1 cellular context compared by ENCODE assay signal in genomic region chr9:137294684-137295312, GRCh38.
TF ChIP-seq lines count a peak whose summit lies in the region.

No MANE protein-coding gene starts in this region.

TF ChIP-seq in GM23338, 12 proteins besides CTCF, POLR2A, EP300 and RAD21 (continued from another document):
- TF ChIP-seq REST (IDR thresholded peaks at IDR 0.05; ENCODE audit: unreplicated experiment) = no peak
- no peak for TF ChIP-seq JUNB (IDR thresholded peaks at IDR 0.05; ENCODE audit: unreplicated experiment)
- no peak for TF ChIP-seq EZH2phosphoT487 (IDR thresholded peaks at IDR 0.05; ENCODE audit: unreplicated experiment)
- TF ChIP-seq ETS1 (IDR thresholded peaks at IDR 0.05) = no peak
- no peak for TF ChIP-seq EZH2 (IDR thresholded peaks at IDR 0.05; ENCODE audit: low read depth, unreplicated experiment)
- TF ChIP-seq ZNF462 (CRISPR knock-in tag; IDR thresholded peaks at IDR 0.05) = no peak
- no peak for TF ChIP-seq ZNF114 (CRISPR knock-in tag; IDR thresholded peaks at IDR 0.05)
- TF ChIP-seq STAT1 (IDR thresholded peaks at IDR 0.05; ENCODE audit: unreplicated experiment) = no peak
- TF ChIP-seq ZNF331 (CRISPR knock-in tag; IDR thresholded peaks at IDR 0.05; ENCODE audit: low read depth) = no peak
- TF ChIP-seq CREB1 (CRISPR knock-in tag; IDR thresholded peaks at IDR 0.05; ENCODE audit: low read depth) = no peak
- no peak for TF ChIP-seq POLR2AphosphoS5 (IDR thresholded peaks at IDR 0.05; ENCODE audit: low read depth)
